In genomic region chr12:132918680-132919079, GRCh38 we compare ENCODE assay signal across 31 cellular contexts.
"Had no signal": no experiment of that assay in that cellular context is flagged by ENCODE, and none has a peak within 500 bp of the region (broad histone marks: within the 10 kb centered on the region; RNA-seq: fewer than 3 reads in every experiment).

No MANE protein-coding gene starts in this region.

- H3K4me1 ChIP-seq: ascending aorta, breast epithelium, esophagus muscularis mucosa, foreskin keratinocyte, gastroesophageal sphincter, heart right ventricle had no signal

- H3K27me3 Mint-ChIP-seq: activated CD4-positive, alpha-beta memory T cell treated with anti-CD3 and anti-CD28 coated beads for 36 hours; activated CD4-positive, alpha-beta T cell treated with anti-CD3 and anti-CD28 coated beads for 36 hours; activated CD4-positive, alpha-beta T cell treated with anti-CD3 and anti-CD28 coated beads, Interleukin-2, amount 10 ng/mL, durations not matched to agents 24 days and 14 days; activated CD8-positive, alpha-beta memory T cell treated with anti-CD3 and anti-CD28 coated beads, Interleukin-2, amount 10 ng/mL, durations not matched to agents 7 days and 5 days; activated naive CD4-positive, alpha-beta T cell treated with anti-CD3 and anti-CD28 coated beads, Interleukin-2, amount 50 U/mL, for 24 hours; activated naive CD8-positive, alpha-beta T cell treated with anti-CD3 and anti-CD28 coated beads for 36 hours; activated naive CD8-positive, alpha-beta T cell treated with anti-CD3 and anti-CD28 coated beads, Interleukin-2, amount 50 U/mL, for 24 hours; brain; central memory CD8-positive, alpha-beta T cell; dendritic cell treated with granulocyte-macrophage colony-stimulating factor and Interleukin-4, amounts not matched to agents 40 ng/mL and 50 ng/mL, for 4 days had no signal

- H3K4me3 Mint-ChIP-seq: activated CD4-positive, alpha-beta memory T cell treated with anti-CD3 and anti-CD28 coated beads for 36 hours; activated CD4-positive, alpha-beta T cell treated with anti-CD3 and anti-CD28 coated beads for 36 hours; activated CD4-positive, alpha-beta T cell treated with anti-CD3 and anti-CD28 coated beads, Interleukin-2, amount 10 ng/mL, durations not matched to agents 24 days and 14 days; activated CD8-positive, alpha-beta memory T cell treated with anti-CD3 and anti-CD28 coated beads, Interleukin-2, amount 10 ng/mL, durations not matched to agents 7 days and 5 days; activated CD8-positive, alpha-beta T cell treated with anti-CD3 and anti-CD28 coated beads, Interleukin-2, amount 10 ng/mL, durations not matched to agents 7 days and 5 days; activated naive CD4-positive, alpha-beta T cell treated with anti-CD3 and anti-CD28 coated beads for 36 hours; activated naive CD4-positive, alpha-beta T cell treated with anti-CD3 and anti-CD28 coated beads, Interleukin-2, amount 50 U/mL, for 24 hours; activated naive CD8-positive, alpha-beta T cell treated with anti-CD3 and anti-CD28 coated beads for 36 hours; activated naive CD8-positive, alpha-beta T cell treated with anti-CD3 and anti-CD28 coated beads, Interleukin-2, amount 50 U/mL, for 24 hours; activated T-helper 1 cell treated with anti-CD3 and anti-CD28 coated beads, Interleukin-12 subunit alpha, Interleukin-12 subunit beta, Interleukin-2, Interleukin-4 antibody, amounts not matched to agents 30 ng/mL and 10 ng/mL and 1 ng/mL, durations not matched to agents 14 hours and 24 hours and 36 hours; brain; central memory CD8-positive, alpha-beta T cell; dendritic cell treated with granulocyte-macrophage colony-stimulating factor and Interleukin-4, amounts not matched to agents 40 ng/mL and 50 ng/mL, for 4 days had no signal

- DNase-seq: activated CD4-positive, alpha-beta memory T cell treated with anti-CD3 and anti-CD28 coated beads for 36 hours; activated CD4-positive, alpha-beta T cell treated with anti-CD3 and anti-CD28 coated beads for 36 hours; activated CD4-positive, alpha-beta T cell treated with anti-CD3 and anti-CD28 coated beads, Interleukin-2, amount 10 ng/mL, durations not matched to agents 24 days and 14 days; activated CD4-positive, CD25-positive, alpha-beta regulatory T cell; activated CD4-positive, CD25-positive, alpha-beta regulatory T cell treated with anti-CD3 and anti-CD28 coated beads, Interleukin-2, amount 50 U/mL, for 72 hours; activated CD8-positive, alpha-beta memory T cell treated with anti-CD3 and anti-CD28 coated beads, Interleukin-2, amount 10 ng/mL, durations not matched to agents 7 days and 5 days; activated CD8-positive, alpha-beta memory T cell treated with anti-CD3 and anti-CD28 coated beads, Interleukin-2, amount 50 U/mL, for 4 hours; activated CD8-positive, alpha-beta T cell treated with anti-CD3 and anti-CD28 coated beads, Interleukin-2, amount 10 ng/mL, durations not matched to agents 7 days and 5 days; activated effector memory CD4-positive, alpha-beta T cell treated with anti-CD3 and anti-CD28 coated beads, Interleukin-2, amount 50 U/mL, for 16 hours; activated naive CD4-positive, alpha-beta T cell treated with anti-CD3 and anti-CD28 coated beads for 36 hours; activated naive CD8-positive, alpha-beta T cell treated with anti-CD3 and anti-CD28 coated beads for 36 hours; activated naive CD8-positive, alpha-beta T cell treated with anti-CD3 and anti-CD28 coated beads, Interleukin-2, amount 50 U/mL, for 24 hours; activated T-cell treated with anti-CD3 and anti-CD28 coated beads, Interleukin-2, amount 50 U/mL, for 1 hour; activated T-cell treated with anti-CD3 and anti-CD28 coated beads, Interleukin-2, amount 50 U/mL, for 48 hours; dorsolateral prefrontal cortex; effector memory CD4-positive, alpha-beta T cell; erythroblast; foreskin keratinocyte; heart right ventricle; T-helper 2 cell had no signal

- H3K27ac Mint-ChIP-seq: activated CD4-positive, alpha-beta memory T cell treated with anti-CD3 and anti-CD28 coated beads for 36 hours; activated CD4-positive, alpha-beta T cell treated with anti-CD3 and anti-CD28 coated beads for 36 hours; activated CD4-positive, alpha-beta T cell treated with anti-CD3 and anti-CD28 coated beads, Interleukin-2, amount 10 ng/mL, durations not matched to agents 24 days and 14 days; activated CD8-positive, alpha-beta memory T cell treated with anti-CD3 and anti-CD28 coated beads, Interleukin-2, amount 10 ng/mL, durations not matched to agents 7 days and 5 days; activated CD8-positive, alpha-beta T cell treated with anti-CD3 and anti-CD28 coated beads, Interleukin-2, amount 10 ng/mL, durations not matched to agents 7 days and 5 days; activated naive CD4-positive, alpha-beta T cell treated with anti-CD3 and anti-CD28 coated beads for 36 hours; activated naive CD4-positive, alpha-beta T cell treated with anti-CD3 and anti-CD28 coated beads, Interleukin-2, amount 50 U/mL, for 24 hours; activated naive CD8-positive, alpha-beta T cell treated with anti-CD3 and anti-CD28 coated beads for 36 hours; activated naive CD8-positive, alpha-beta T cell treated with anti-CD3 and anti-CD28 coated beads, Interleukin-2, amount 50 U/mL, for 24 hours; activated T-helper 1 cell treated with anti-CD3 and anti-CD28 coated beads, Interleukin-12 subunit alpha, Interleukin-12 subunit beta, Interleukin-2, Interleukin-4 antibody, amounts not matched to agents 30 ng/mL and 10 ng/mL and 1 ng/mL, durations not matched to agents 14 hours and 24 hours and 36 hours; activated T-helper 2 cell treated with anti-CD3 and anti-CD28 coated beads, Interferon-gamma antibody, Interleukin-2, Interleukin-4, amounts not matched to agents 10 μg/mL and 5 μg/mL and 100 μg/mL, durations not matched to agents 14 hours and 24 hours and 36 hours; brain; dendritic cell treated with granulocyte-macrophage colony-stimulating factor and Interleukin-4, amounts not matched to agents 40 ng/mL and 50 ng/mL, for 4 days had no signal

- H3K27ac ChIP-seq: ascending aorta, breast epithelium, coronary artery, dorsolateral prefrontal cortex, esophagus muscularis mucosa, foreskin keratinocyte, gastroesophageal sphincter, heart right ventricle had no signal

- H3K27me3 ChIP-seq: ascending aorta, breast epithelium, dorsolateral prefrontal cortex, esophagus muscularis mucosa, foreskin keratinocyte, gastroesophageal sphincter, heart right ventricle had no signal

- H3K4me3 ChIP-seq: ascending aorta, breast epithelium, coronary artery, dorsolateral prefrontal cortex, esophagus muscularis mucosa, gastroesophageal sphincter, heart right ventricle had no signal

- H3K36me3 ChIP-seq: breast epithelium had no signal

- H3K4me1 Mint-ChIP-seq: activated CD4-positive, alpha-beta T cell treated with anti-CD3 and anti-CD28 coated beads for 36 hours; activated CD4-positive, alpha-beta T cell treated with anti-CD3 and anti-CD28 coated beads, Interleukin-2, amount 10 ng/mL, durations not matched to agents 24 days and 14 days; activated CD8-positive, alpha-beta memory T cell treated with anti-CD3 and anti-CD28 coated beads, Interleukin-2, amount 10 ng/mL, durations not matched to agents 7 days and 5 days; activated naive CD4-positive, alpha-beta T cell treated with anti-CD3 and anti-CD28 coated beads, Interleukin-2, amount 50 U/mL, for 24 hours; activated naive CD8-positive, alpha-beta T cell treated with anti-CD3 and anti-CD28 coated beads for 36 hours; activated naive CD8-positive, alpha-beta T cell treated with anti-CD3 and anti-CD28 coated beads, Interleukin-2, amount 50 U/mL, for 24 hours; brain; central memory CD8-positive, alpha-beta T cell had no signal
